Comparison of ENCODE assay signal across 9 cellular contexts in the genomic region with DNA sequence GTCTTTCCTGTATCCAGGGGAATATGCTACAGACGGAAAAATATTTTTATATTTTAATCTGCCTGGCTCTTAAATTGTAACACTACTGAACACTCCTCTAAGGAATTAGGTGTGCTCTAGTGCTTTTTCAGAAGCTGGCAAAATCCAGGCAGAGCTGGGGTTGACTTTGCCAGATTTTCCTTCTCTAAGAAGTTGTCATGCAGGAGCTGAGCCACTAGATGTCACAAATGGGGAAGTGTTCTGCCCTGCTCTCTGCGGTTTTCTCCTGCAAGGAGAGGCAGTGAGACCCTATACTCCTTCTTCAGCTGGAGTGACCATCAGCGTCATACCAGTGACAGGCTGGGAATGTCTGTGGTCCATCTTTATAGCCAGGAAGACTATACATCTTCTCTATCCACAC.
A peak's percentile ranks its signal among the peaks of the same experiment; 100 is the strongest.
DNase-seq lines count a peak whose midpoint lies in the region; ATAC-seq, FAIRE-seq and TF ChIP-seq lines count a peak whose summit lies in the region.
"Had no signal": no experiment of that assay in that cellular context is flagged by ENCODE, and none has a peak within 500 bp of the region (broad histone marks: within the 10 kb centered on the region; RNA-seq: fewer than 3 reads in every experiment).

No MANE protein-coding gene starts in this region.

- TF ChIP-seq EP300 in K562 (IDR thresholded peaks at IDR 0.05; ENCODE audit: low read length), result no peak

- no peaks in the 10 kb centered on the region for H3K36me3 ChIP-seq in K562 (ENCODE audit: control insufficient read depth, insufficient read depth, low read length)
- H3K36me3 ChIP-seq in kidney (ENCODE audit: control insufficient read depth in 1 of 2, insufficient read depth in 2 of 2, low read length in 2 of 2), result no peaks in the 10 kb centered on the region
- H3K36me3 ChIP-seq: neutrophil had no signal

- 0% methylated on average over 3 of the region's 3 CpGs for WGBS in K562 (ENCODE audit: insufficient coverage, low coverage, missing lambda C conversion rate)

- peak; percentile 49 to 50 (median 49) for TF ChIP-seq CTCF in K562 (IDR thresholded peaks at IDR 0.05 in 2 of 3, conservative IDR thresholded peaks at IDR 0.05 in 1 of 3; ENCODE audit: insufficient read depth in 2 of 3, low read depth in 1 of 3, low read length in 3 of 3)
- peak; percentile 22 for TF ChIP-seq CTCF in kidney (IDR thresholded peaks at IDR 0.05; ENCODE audit: borderline replicate concordance, extremely low read depth, insufficient read depth)

- intact Hi-C loops in K562 (cut with micrococcal nuclease), result no loop called here
- intact Hi-C loops in kidney (cut with DNase I), result no loop called here

- peak; percentile 11 to 43; a peak in 1 of 4 replicates for TF ChIP-seq RAD21 in K562 (CRISPR knock-in tag; conservative IDR thresholded peaks at IDR 0.05 in 1 of 2, IDR thresholded peaks at IDR 0.05 in 1 of 2)

- CTCF ChIA-PET in K562 (lab: Yijun Ruan, JAX; ENCODE audit: low intra/inter-chr PET ratio), result no interaction called here

- no peaks in the 10 kb centered on the region for H4K20me1 ChIP-seq in K562 (replicated peaks; ENCODE audit: control insufficient read depth, insufficient read depth, low read length)

- H3K4me2 ChIP-seq in K562 (ENCODE audit: insufficient read depth, low read length), result no peak overlapping the region

- no peak overlapping the region for H3K9ac ChIP-seq in K562 (ENCODE audit: insufficient read depth in 1 of 2, low read depth in 2 of 2, low read length in 2 of 2)
- no peak overlapping the region for H3K9ac ChIP-seq in kidney (ENCODE audit: low read length in 2 of 2)

- H3K27me3 ChIP-seq in K562 (ENCODE audit: control insufficient read depth in 2 of 2, insufficient read depth in 2 of 2, low read length in 2 of 2), result no peaks in the 10 kb centered on the region
- H3K27me3 ChIP-seq: neutrophil had no signal

- BruUV-seq in K562 (replicated peaks; lab: Mats Ljungman, UMichigan), result no TSS peak

- H3K4me1 ChIP-seq in K562 (replicated peaks in 1 of 2; ENCODE audit: control insufficient read depth in 2 of 2, insufficient read depth in 2 of 2, low read length in 2 of 2) (no peaks in the 10 kb centered on the region), kidney (ENCODE audit: control insufficient read depth in 1 of 2, insufficient read depth in 1 of 2, low read depth in 1 of 2, low read length in 2 of 2) (no peaks in the 10 kb centered on the region)

- peak; percentile 81 for DNase-seq in DMS53 (lab: John Stamatoyannopoulos, UW)
- DNase-seq in HCEC 1CT, result peak; percentile 43
- DNase-seq in NCI-H460 (ENCODE audit: extremely low read depth, low read depth), result peak; percentile 36
- DNase-seq in K562 (ENCODE audit: extremely low read depth in 1 of 4, low spot score in 3 of 4), result peak; percentile 30 to 45 (median 36)
- DNase-seq in kidney, result no peak
- no peak for DNase-seq in activated CD4-positive, CD25-positive, alpha-beta regulatory T cell treated with anti-CD3 and anti-CD28 coated beads, Interleukin-2, amount 50 U/mL, for 72 hours
- DNase-seq in NCI-H2029 treated with DMSO at 0.1 percent for 48 hours (lab: John Stamatoyannopoulos, UW), result no peak
- no peak for DNase-seq in NCI-H2196 (lab: John Stamatoyannopoulos, UW; ENCODE audit: unreplicated experiment)

- H3K4me3 ChIP-seq in K562, result no peak overlapping the region
- H3K4me3 ChIP-seq in kidney (ENCODE audit: low read length in 2 of 2), result no peak overlapping the region

- peak; percentile 72 for FAIRE-seq in K562 (lab: Jason Lieb, UNC)
- no peak for FAIRE-seq in kidney (lab: Jason Lieb, UNC)

- in situ Hi-C loops in K562 (cut with MboI), result no loop called here

- no peak overlapping the region for H2AFZ ChIP-seq in K562 (ENCODE audit: low read depth, low read length)

- H3K79me2 ChIP-seq in K562 (ENCODE audit: control insufficient read depth, insufficient read depth, low read length), result no peaks in the 10 kb centered on the region

- H3K9me3 ChIP-seq in K562 (replicated peaks; ENCODE audit: control insufficient read depth, insufficient read depth, low read depth, low read length), result no peaks in the 10 kb centered on the region
- H3K9me3 ChIP-seq in kidney (ENCODE audit: control insufficient read depth in 1 of 2, low read length in 2 of 2), result no peaks in the 10 kb centered on the region
- H3K9me3 ChIP-seq: neutrophil had no signal

- POLR2A ChIA-PET in K562 (lab: Yijun Ruan, JAX), result no interaction called here

- TF ChIP-seq POLR2A in K562 (conservative IDR thresholded peaks at IDR 0.05), result no peak

- peak; percentile 84 for ATAC-seq in K562

- H3K27ac ChIP-seq in K562 (ENCODE audit: extremely low read depth, low read depth, low read length) (no peak overlapping the region), kidney (ENCODE audit: low read depth in 2 of 2, low read length in 2 of 2) (no peak overlapping the region)
- H3K27ac ChIP-seq: neutrophil had no signal

- H3K9me1 ChIP-seq in K562 (ENCODE audit: control insufficient read depth, insufficient read depth, low read length), result no peaks in the 10 kb centered on the region

TF ChIP-seq in K562, 482 proteins besides CTCF, POLR2A, EP300 and RAD21:
- TF ChIP-seq SPI1 (IDR thresholded peaks at IDR 0.05; ENCODE audit: borderline replicate concordance, low read depth, low read length) (peak; percentile 82), NFE2L1 (tag; IDR thresholded peaks at IDR 0.05; ENCODE audit: borderline replicate concordance, low read depth) (no peak)

Comparison
In these comparisons a context has a peak if more than half of its experiments do, and no peak if none do; other contexts are left out.
1. DNase-seq: peak in DMS53 (single experiment), HCEC 1CT (single experiment), NCI-H460 (single experiment) and K562 (4 of 4); none in kidney (single experiment), activated CD4-positive, CD25-positive, alpha-beta regulatory T cell treated with anti-CD3 and anti-CD28 coated beads, Interleukin-2, amount 50 U/mL, for 72 hours (single experiment), NCI-H2029 treated with DMSO at 0.1 percent for 48 hours (single experiment) and NCI-H2196 (single experiment).